Comparison of ENCODE assay signal across 8 cellular contexts in the genomic region with DNA sequence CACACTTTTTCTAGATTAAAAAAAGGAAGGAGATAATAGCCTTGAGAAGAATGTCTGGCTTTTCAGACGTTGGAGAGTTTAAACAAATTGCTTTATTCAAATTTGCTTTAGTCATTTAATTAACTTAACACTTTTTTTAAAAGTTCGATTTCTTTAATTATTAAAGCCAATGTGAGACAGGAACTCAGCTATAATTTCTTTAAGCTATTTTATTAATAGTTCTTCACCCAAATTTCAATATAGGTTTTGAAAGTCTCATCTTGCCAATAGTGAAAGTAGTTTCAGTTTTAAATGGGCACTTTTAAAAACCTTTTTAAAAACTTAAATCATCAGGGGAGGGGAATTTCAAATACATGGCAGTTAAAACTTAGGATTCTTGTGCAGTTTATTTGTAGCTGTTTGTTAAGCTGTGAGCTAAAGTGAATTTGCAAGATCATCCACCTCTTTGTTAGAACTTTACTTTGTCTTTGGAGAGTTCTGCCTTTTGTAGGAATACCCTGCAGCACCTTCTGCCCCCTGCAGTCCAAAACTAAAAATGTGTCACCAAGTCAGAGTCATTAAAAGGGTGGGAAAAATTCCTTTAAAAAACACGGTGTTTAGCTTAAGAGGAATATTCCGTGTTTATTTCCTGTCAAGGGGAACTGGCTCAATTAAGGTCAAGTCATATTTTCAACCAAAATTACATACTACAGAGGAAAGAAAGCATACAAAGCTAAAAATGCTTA. TPM values are rescaled to one million over a fixed set of nuclear protein-coding genes. Genes with fewer than 3 reads are reported as not detected.
DNase-seq lines count a peak whose midpoint lies in the region; ATAC-seq and TF ChIP-seq lines count a peak whose summit lies in the region.

No MANE protein-coding gene starts in this region.

- H3K36me3 ChIP-seq in H7 (replicated peaks; ENCODE audit: control insufficient read depth, insufficient read depth, low read length): peaks cover 23% of the 10 kb centered on the region
- H3K36me3 ChIP-seq in OCI-LY7 (ENCODE audit: insufficient read depth, low read length): peaks cover 52% of the 10 kb centered on the region
- peaks cover 10% of the 10 kb centered on the region for H3K36me3 ChIP-seq in thymus (ENCODE audit: control insufficient read depth, insufficient read depth)

- 1% methylated on average over 4 of the region's 4 CpGs for WGBS in thymus
- 0 to 1% methylated on average over 4 of the region's 4 CpGs for WGBS in lower leg skin, 2 donors

- TF ChIP-seq CTCF in Calu3 (IDR thresholded peaks at IDR 0.05; ENCODE audit: unreplicated experiment) (peak; percentile 71), OCI-LY7 (conservative IDR thresholded peaks at IDR 0.05; ENCODE audit: low read length) (peak; percentile 98), MCF 10A (IDR thresholded peaks at IDR 0.05; ENCODE audit: unreplicated experiment) (peak; percentile 48), lower leg skin (IDR thresholded peaks at IDR 0.05) (no peak)

- H3K79me2 ChIP-seq in OCI-LY7 (ENCODE audit: insufficient read depth, low read depth, low read length): peaks cover 91% of the 10 kb centered on the region

- DNase-seq in Calu3 (peak; percentile 62), H7 (peak; percentile 63), OCI-LY7 (ENCODE audit: low spot score) (peak; percentile 61), MCF 10A (ENCODE audit: unreplicated experiment) (peak; percentile 62), left lobe of liver (ENCODE audit: low spot score) (peak; percentile 53), lower leg skin (ENCODE audit: low spot score in 2 of 2) (no peak)

- no peaks in the 10 kb centered on the region for H3K27me3 ChIP-seq in H7 (ENCODE audit: control insufficient read depth, insufficient read depth, low read length)
- H3K27me3 ChIP-seq in thymus (ENCODE audit: control insufficient read depth, insufficient read depth): no peaks in the 10 kb centered on the region

- ATAC-seq in left lobe of liver (no peak), HG03159 (IDR thresholded peaks at IDR 0.05; ENCODE audit: unreplicated experiment) (no peak)

- CTCF ChIA-PET in Calu3 (lab: Charles Lee) (interaction anchor here (0.7 to 3.9 kb wide), 9 partner anchors 42 to 415 kb away, joined by 3 to 24 read pairs (median 9); no protein-coding TSS in a partner anchor), OCI-LY7 (lab: Charles Lee; ENCODE audit: unreplicated experiment) (interaction anchor here (0.6 to 1.3 kb wide), 7 partner anchors 11 to 212 kb away, joined by 3 to 6 read pairs (median 3); no protein-coding TSS in a partner anchor), MCF 10A (lab: Yijun Ruan, JAX) (interaction anchor here (0.7 to 5.7 kb wide), 36 partner anchors 8 to 214 kb away, joined by 3 to 86 read pairs (median 5); no protein-coding TSS in a partner anchor)

- H3K9me3 Mint-ChIP-seq in Calu3 (ENCODE audit: low read depth, unreplicated experiment): no peaks in the 10 kb centered on the region
- H3K9me3 Mint-ChIP-seq in MCF 10A (ENCODE audit: unreplicated experiment): no peaks in the 10 kb centered on the region

- H3K4me3 ChIP-seq in H7 (ENCODE audit: insufficient read depth, low read depth, low read length): peak overlapping the region; percentile 54
- H3K4me3 ChIP-seq in OCI-LY7 (ENCODE audit: low read depth, low read length, poor library complexity, severe bottlenecking): peak overlapping the region; percentile 88
- H3K4me3 ChIP-seq in thymus (ENCODE audit: low read length): peak overlapping the region; percentile 49
- H3K4me3 ChIP-seq in lower leg skin (ENCODE audit: low read depth, poor library complexity, severe bottlenecking): no peak overlapping the region

- H3K36me3 Mint-ChIP-seq in Calu3 (ENCODE audit: insufficient read depth, unreplicated experiment): peaks cover 99% of the 10 kb centered on the region
- peaks cover 80% of the 10 kb centered on the region for H3K36me3 Mint-ChIP-seq in MCF 10A (ENCODE audit: insufficient read depth, unreplicated experiment)

- no peaks in the 10 kb centered on the region; the same call in 1 of the 2 replicates for H3K9me3 ChIP-seq in OCI-LY7 (ENCODE audit: low read length)
- no peaks in the 10 kb centered on the region for H3K9me3 ChIP-seq in thymus (ENCODE audit: control insufficient read depth)

- H4K20me1 ChIP-seq in OCI-LY7 (ENCODE audit: insufficient read depth, low read length): peaks cover 13% of the 10 kb centered on the region; the same call in 1 of the 2 replicates

- no peaks in the 10 kb centered on the region for H3K27me3 Mint-ChIP-seq in Calu3 (ENCODE audit: unreplicated experiment)
- no peaks in the 10 kb centered on the region for H3K27me3 Mint-ChIP-seq in MCF 10A (ENCODE audit: insufficient read depth, unreplicated experiment)

- no TSS peak for BruUV-seq in Calu3 (replicated peaks; lab: Mats Ljungman, UMichigan)
- BruUV-seq in OCI-LY7 (replicated peaks; lab: Mats Ljungman, UMichigan): no TSS peak
- no TSS peak for BruUV-seq in MCF 10A (replicated peaks; lab: Mats Ljungman, UMichigan)

- H3K4me3 Mint-ChIP-seq in Calu3 (ENCODE audit: low read depth, unreplicated experiment): peak overlapping the region; percentile 92
- peak overlapping the region; percentile 95 for H3K4me3 Mint-ChIP-seq in MCF 10A (ENCODE audit: unreplicated experiment)

- H2AFZ ChIP-seq in OCI-LY7 (ENCODE audit: low read length): no peak overlapping the region

- peak overlapping the region; percentile 84 for H3K4me2 ChIP-seq in OCI-LY7 (ENCODE audit: low read length)

- H3K4me1 ChIP-seq in OCI-LY7 (ENCODE audit: insufficient read depth, low read length, poor library complexity, severe bottlenecking) (peaks cover 48% of the 10 kb centered on the region), thymus (ENCODE audit: control insufficient read depth, insufficient read depth, low read length) (peaks cover 11% of the 10 kb centered on the region)

- H3K4me1 Mint-ChIP-seq in Calu3 (ENCODE audit: low read depth, unreplicated experiment) (peaks cover 37% of the 10 kb centered on the region), MCF 10A (ENCODE audit: insufficient read depth, unreplicated experiment) (peaks cover 37% of the 10 kb centered on the region)

- TF ChIP-seq POLR2A in lower leg skin (IDR thresholded peaks at IDR 0.05): no peak

- POLR2A ChIA-PET in OCI-LY7 (lab: Charles Lee): interaction anchor here (0.6 to 6.2 kb wide), 20 partner anchors 9 to 370 kb away, joined by 3 to 29 read pairs (median 4); no protein-coding TSS in a partner anchor
- POLR2A ChIA-PET in MCF 10A (lab: Yijun Ruan, JAX): interaction anchor here (0.5 to 12.0 kb wide), 31 partner anchors 8 to 340 kb away, joined by 3 to 325 read pairs (median 6); partner anchors contain the start of genes MYL12A and MYL12B

- intact Hi-C loops in Calu3 (cut with micrococcal nuclease; ENCODE audit: unreplicated experiment) (loop anchor here (1.0 kb wide), 1 partner anchor 172 kb away; no protein-coding TSS in a partner anchor), OCI-LY7 (cut with micrococcal nuclease; ENCODE audit: unreplicated experiment) (loop anchor here (1.0 kb wide), 1 partner anchor 173 kb away; no protein-coding TSS in a partner anchor), MCF 10A (cut with micrococcal nuclease) (loop anchor here (1.0 kb wide), 4 partner anchors 74 to 212 kb away; no protein-coding TSS in a partner anchor), lower leg skin (cut with DNase I; ENCODE audit: low total_unique reads) (loop anchor here (5.0 kb wide), 1 partner anchor 138 kb away; no protein-coding TSS in a partner anchor)

- no peaks in the 10 kb centered on the region for H3K9me2 ChIP-seq in OCI-LY7 (ENCODE audit: insufficient read depth, low read length)

- H3K27ac ChIP-seq in OCI-LY7 (ENCODE audit: low read depth, low read length, poor library complexity, severe bottlenecking): peak overlapping the region; percentile 72
- peak overlapping the region; percentile 68 for H3K27ac ChIP-seq in thymus (ENCODE audit: low read depth)

- H3K27ac Mint-ChIP-seq in Calu3 (ENCODE audit: unreplicated experiment) (peak overlapping the region; percentile 95), MCF 10A (ENCODE audit: low read depth, unreplicated experiment) (peak overlapping the region; percentile 99)

RNA-seq across cellular contexts. Expression of gene TGIF1, which starts 4.6 kb away (rescaled TPM):
- total RNA-seq in Calu3 (2022) (129 and 139 TPM in 2 replicates), OCI-LY7 (2022) (40.9 and 42.5 TPM in 2 replicates), MCF 10A (2022) (161 and 172 TPM in 2 replicates), left lobe of liver (14.1 TPM), lower leg skin (100 to 1,000 TPM in 2 of 4 donors, 10 to 100 TPM in 2; 87.5 to 114 (median 106) TPM)
- total RNA-seq in H7 (2014; rRNA removed; shearing (Covaris generic)): 329 and 333 TPM in 2 replicates
- 61.5 and 69.0 TPM in 2 replicates for total RNA-seq in OCI-LY7 (2014; rRNA removed; shearing (Covaris generic))
- 96.1 TPM for polyA plus RNA-seq in thymus

Comparison
In these comparisons a context has a peak if more than half of its experiments do, and no peak if none do; other contexts are left out.
1. DNase-seq: peak in Calu3 (single experiment), H7 (single experiment), OCI-LY7 (single experiment), MCF 10A (single experiment) and left lobe of liver (single experiment); none in lower leg skin (0 of 2).
2. CTCF ChIP-seq: peak in Calu3 (single experiment), OCI-LY7 (single experiment) and MCF 10A (single experiment); none in lower leg skin (0 of 3).